ENCODE assay signal across 2 cellular contexts in genomic region chr6:167963589-167964057, GRCh38.
TF ChIP-seq lines count a peak whose summit lies in the region.

No MANE protein-coding gene starts in this region.

TF ChIP-seq in K562, 482 proteins besides CTCF, POLR2A, EP300 and RAD21:
- no peak for TF ChIP-seq ELF4 (CRISPR knock-in tag; IDR thresholded peaks at IDR 0.05)
- no peak for TF ChIP-seq KLF1 (tag; IDR thresholded peaks at IDR 0.05)
- no peak for TF ChIP-seq MTF1 (CRISPR knock-in tag; IDR thresholded peaks at IDR 0.05; ENCODE audit: borderline replicate concordance)
- no peak for TF ChIP-seq ZNF217 (CRISPR knock-in tag; IDR thresholded peaks at IDR 0.05)
- TF ChIP-seq ZNF408 (CRISPR knock-in tag; IDR thresholded peaks at IDR 0.05; ENCODE audit: low read depth), result no peak
- TF ChIP-seq CHD7 (IDR thresholded peaks at IDR 0.05; ENCODE audit: low read depth, low read length), result no peak
- no peak for TF ChIP-seq NFIX (CRISPR knock-in tag; IDR thresholded peaks at IDR 0.05; ENCODE audit: low read depth)
- TF ChIP-seq HDGF (IDR thresholded peaks at IDR 0.05), result no peak

TF ChIP-seq in HepG2, 621 proteins besides CTCF, POLR2A, EP300 and RAD21 (continues in another document):
- TF ChIP-seq ZNF34 (CRISPR knock-in tag; IDR thresholded peaks at IDR 0.05; ENCODE audit: borderline replicate concordance), result no peak; the same call in 1 of the 2 replicates
- peak; percentile 88 for TF ChIP-seq DPF2 (CRISPR knock-in tag; IDR thresholded peaks at IDR 0.05; ENCODE audit: borderline replicate concordance, low read depth)
- no peak for TF ChIP-seq SUZ12 (IDR thresholded peaks at IDR 0.05; ENCODE audit: low read depth, low read length)
- peak; percentile 26; the same call in 1 of the 2 replicates for TF ChIP-seq TFAP4 (IDR thresholded peaks at IDR 0.05; ENCODE audit: borderline replicate concordance, low read depth)
- no peak for TF ChIP-seq NFE2 (CRISPR knock-in tag; IDR thresholded peaks at IDR 0.05)
- peak; percentile 42; the same call in 1 of the 2 replicates for TF ChIP-seq TBX3 (IDR thresholded peaks at IDR 0.05; ENCODE audit: borderline replicate concordance)
- no peak for TF ChIP-seq JUNB (CRISPR knock-in tag; IDR thresholded peaks at IDR 0.05; ENCODE audit: borderline replicate concordance)
- no peak for TF ChIP-seq MTF2 (CRISPR knock-in tag; IDR thresholded peaks at IDR 0.05; ENCODE audit: borderline replicate concordance)
- TF ChIP-seq DZIP1 (CRISPR knock-in tag; IDR thresholded peaks at IDR 0.05), result no peak
- no peak for TF ChIP-seq MEIS2 (CRISPR knock-in tag; IDR thresholded peaks at IDR 0.05)
- peak; percentile 94 for TF ChIP-seq FOXA3 (CRISPR knock-in tag; IDR thresholded peaks at IDR 0.05)
- TF ChIP-seq SPEN (CRISPR knock-in tag; IDR thresholded peaks at IDR 0.05; ENCODE audit: low read depth), result 0 out of 2 replicates have a peak, but pooled peaks have one; percentile 29
- no peak for TF ChIP-seq HDAC6 (IDR thresholded peaks at IDR 0.05; ENCODE audit: low read depth, low read length)
- peak; percentile 62 for TF ChIP-seq SKI (IDR thresholded peaks at IDR 0.05; ENCODE audit: partially characterized antibody)
- peak; percentile 61; the same call in 1 of the 2 replicates for TF ChIP-seq TFE3 (CRISPR knock-in tag; IDR thresholded peaks at IDR 0.05)
- no peak for TF ChIP-seq ZNF557 (CRISPR knock-in tag; IDR thresholded peaks at IDR 0.05)
- peak; percentile 77 for TF ChIP-seq BRD4 (CRISPR knock-in tag; IDR thresholded peaks at IDR 0.05)
- no peak for TF ChIP-seq TFDP1 (CRISPR knock-in tag; IDR thresholded peaks at IDR 0.05; ENCODE audit: borderline replicate concordance)
- peak; percentile 94 for TF ChIP-seq TCF7 (IDR thresholded peaks at IDR 0.05; ENCODE audit: low read depth)
- no peak for TF ChIP-seq MLXIP (CRISPR knock-in tag; IDR thresholded peaks at IDR 0.05; ENCODE audit: borderline replicate concordance)
- no peak for TF ChIP-seq ZNF18 (CRISPR knock-in tag; IDR thresholded peaks at IDR 0.05; ENCODE audit: insufficient replicate concordance)
- TF ChIP-seq DBP (CRISPR knock-in tag; IDR thresholded peaks at IDR 0.05; ENCODE audit: not compliant biosample characterization), result no peak
- TF ChIP-seq TBX2 (CRISPR knock-in tag; IDR thresholded peaks at IDR 0.05; ENCODE audit: borderline replicate concordance), result peak; percentile 80; the same call in 1 of the 2 replicates
- TF ChIP-seq ZNF468 (CRISPR knock-in tag; IDR thresholded peaks at IDR 0.05), result no peak
- TF ChIP-seq RNF219 (CRISPR knock-in tag; IDR thresholded peaks at IDR 0.05), result no peak
- no peak for TF ChIP-seq ZNF234 (CRISPR knock-in tag; conservative IDR thresholded peaks at IDR 0.05)
- TF ChIP-seq FOXA1 (IDR thresholded peaks at IDR 0.05), result peak; percentile 56; the same call in 1 of the 2 replicates
- TF ChIP-seq FOXA1 (CRISPR knock-in tag; IDR thresholded peaks at IDR 0.05), result peak; percentile 94
- no peak for TF ChIP-seq ZNF329 (CRISPR knock-in tag; IDR thresholded peaks at IDR 0.05; ENCODE audit: low read depth)
- TF ChIP-seq HNRNPLL (IDR thresholded peaks at IDR 0.05; ENCODE audit: low read depth, low read length, poor library complexity, severe bottlenecking), result peak; percentile 31
- no peak for TF ChIP-seq ZIK1 (CRISPR knock-in tag; IDR thresholded peaks at IDR 0.05; ENCODE audit: borderline replicate concordance, low read depth)
- TF ChIP-seq ATF7 (IDR thresholded peaks at IDR 0.05), result no peak
- no peak for TF ChIP-seq ATF7 (CRISPR knock-in tag; IDR thresholded peaks at IDR 0.05)
- TF ChIP-seq ZNF792 (CRISPR knock-in tag; IDR thresholded peaks at IDR 0.05), result 0 out of 2 replicates have a peak, but pooled peaks have one; percentile 18
- TF ChIP-seq ZNF564 (CRISPR knock-in tag; IDR thresholded peaks at IDR 0.05), result no peak
- TF ChIP-seq IRF2 (CRISPR knock-in tag; IDR thresholded peaks at IDR 0.05), result peak; percentile 48; the same call in 1 of the 2 replicates
- peak; percentile 91 for TF ChIP-seq SIX1 (CRISPR knock-in tag; IDR thresholded peaks at IDR 0.05; ENCODE audit: borderline replicate concordance)
- TF ChIP-seq DMAP1 (CRISPR knock-in tag; IDR thresholded peaks at IDR 0.05), result no peak
- TF ChIP-seq ELK4 (CRISPR knock-in tag; IDR thresholded peaks at IDR 0.05; ENCODE audit: borderline replicate concordance), result no peak
- peak; percentile 91 for TF ChIP-seq GFI1 (CRISPR knock-in tag; IDR thresholded peaks at IDR 0.05; ENCODE audit: borderline replicate concordance)
- TF ChIP-seq ZNF331 (CRISPR knock-in tag; IDR thresholded peaks at IDR 0.05), result peak; percentile 55; the same call in 1 of the 2 replicates
- TF ChIP-seq ZNF253 (CRISPR knock-in tag; IDR thresholded peaks at IDR 0.05; ENCODE audit: borderline replicate concordance), result no peak
- no peak for TF ChIP-seq SRF (IDR thresholded peaks at IDR 0.05; ENCODE audit: low read depth, low read length)
- TF ChIP-seq THAP11 (CRISPR knock-in tag; IDR thresholded peaks at IDR 0.05), result no peak
- peak; percentile 61; the same call in 1 of the 2 replicates for TF ChIP-seq IKZF5 (CRISPR knock-in tag; IDR thresholded peaks at IDR 0.05)
